In the genomic region with DNA sequence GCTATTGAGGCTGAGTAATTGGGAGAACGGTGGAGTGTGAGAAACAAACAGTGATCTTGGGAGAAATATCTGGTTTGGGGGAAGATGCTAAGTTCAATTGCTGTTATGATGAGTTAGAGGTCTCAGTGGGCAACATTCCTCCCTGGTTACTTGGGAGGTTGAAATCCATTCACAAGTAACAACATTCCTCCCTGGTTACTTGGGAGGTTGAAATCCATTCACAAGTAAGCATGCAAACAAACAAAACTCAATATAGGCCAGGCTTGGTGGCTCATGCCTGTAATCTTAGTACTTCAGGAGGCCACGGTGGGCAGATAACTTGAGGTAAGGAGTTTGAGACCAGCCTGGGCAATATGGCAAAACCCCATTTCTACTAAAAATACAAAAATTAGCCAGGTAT, we compare ENCODE assay signal across 25 cellular contexts. TPM values are rescaled to one million over a fixed set of nuclear protein-coding genes. Genes with fewer than 3 reads are reported as not detected.
"Had no signal": no experiment of that assay in that cellular context is flagged by ENCODE, and none has a peak within 500 bp of the region (broad histone marks: within the 10 kb centered on the region; RNA-seq: fewer than 3 reads in every experiment).

No MANE protein-coding gene starts in this region.

- H3K9me3 Mint-ChIP-seq: natural killer cell; neural crest cell; stimulated activated effector memory CD8-positive, alpha-beta T cell treated with anti-CD3 and anti-CD28 coated beads, Interleukin-12 subunit alpha, Interleukin-12 subunit beta, amount 100 ng/mL, for 72 hours; type B pancreatic cell had no signal

- H3K36me3 ChIP-seq: colonic mucosa, gastrocnemius medialis, heart right ventricle, pancreas, suprapubic skin, thyroid gland, uterus had no signal

- H3K4me3 Mint-ChIP-seq: mesothelial cell of epicardium; natural killer cell; neural crest cell; stimulated activated effector memory CD8-positive, alpha-beta T cell treated with anti-CD3 and anti-CD28 coated beads, Interleukin-12 subunit alpha, Interleukin-12 subunit beta, amount 100 ng/mL, for 72 hours; type B pancreatic cell had no signal

- H3K4me1 ChIP-seq: colonic mucosa, pancreas, suprapubic skin, thyroid gland, uterus had no signal

- H3K4me1 Mint-ChIP-seq: natural killer cell; stimulated activated effector memory CD8-positive, alpha-beta T cell treated with anti-CD3 and anti-CD28 coated beads, Interleukin-12 subunit alpha, Interleukin-12 subunit beta, amount 100 ng/mL, for 72 hours had no signal

- ATAC-seq: gastrocnemius medialis; left lobe of liver; natural killer cell; pancreas; stimulated activated effector memory CD8-positive, alpha-beta T cell treated with anti-CD3 and anti-CD28 coated beads, Interleukin-12 subunit alpha, Interleukin-12 subunit beta, amount 100 ng/mL, for 72 hours; stimulated activated naive CD8-positive, alpha-beta T cell treated with anti-CD3 and anti-CD28 coated beads, Interleukin-15, Interleukin-2, amounts not matched to agents 100 U/mL and 50 U/mL, for 24 hours had no signal

- H3K27me3 ChIP-seq: colonic mucosa, gastrocnemius medialis, pancreas, suprapubic skin, thyroid gland, uterus had no signal

- H3K4me3 ChIP-seq: colonic mucosa, gastrocnemius medialis, heart right ventricle, pancreas, suprapubic skin, thyroid gland, uterus had no signal

- DNase-seq: colonic mucosa; dermis blood vessel endothelial cell; erythroblast; gastrocnemius medialis; heart right ventricle; islet precursor cell; mammary epithelial cell; natural killer cell; pancreas; right cardiac atrium; stimulated activated CD4-positive, alpha-beta T cell treated with anti-CD3 and anti-CD28 coated beads, Interleukin-4, amount 100 ng/mL, for 1 hour; stimulated activated CD8-positive, alpha-beta memory T cell treated with anti-CD3 and anti-CD28 coated beads, Interleukin-4, amount 100 ng/mL, for 48 hours; stimulated activated naive CD8-positive, alpha-beta T cell treated with anti-CD3 and anti-CD28 coated beads, Interleukin-15, Interleukin-2, amounts not matched to agents 100 U/mL and 50 U/mL, for 24 hours; thyroid gland; uterus had no signal

- H3K9me3 ChIP-seq: colonic mucosa, gastrocnemius medialis, pancreas, suprapubic skin, thyroid gland, uterus had no signal

- H3K36me3 Mint-ChIP-seq: mesothelial cell of epicardium; natural killer cell; stimulated activated effector memory CD8-positive, alpha-beta T cell treated with anti-CD3 and anti-CD28 coated beads, Interleukin-12 subunit alpha, Interleukin-12 subunit beta, amount 100 ng/mL, for 72 hours; type B pancreatic cell had no signal

- H3K27ac ChIP-seq: colonic mucosa, gastrocnemius medialis, heart right ventricle, pancreas, suprapubic skin, thyroid gland, uterus had no signal

- H3K27ac Mint-ChIP-seq: mesothelial cell of epicardium; natural killer cell; progenitor cell of endocrine pancreas; stimulated activated effector memory CD8-positive, alpha-beta T cell treated with anti-CD3 and anti-CD28 coated beads, Interleukin-12 subunit alpha, Interleukin-12 subunit beta, amount 100 ng/mL, for 72 hours; type B pancreatic cell had no signal

RNA-seq across cellular contexts. Expression of a gene that starts 38.7 kb away (rescaled TPM):
- total RNA-seq: dermis blood vessel endothelial cell, endothelial cell of umbilical vein, heart right ventricle, lower leg skin, mammary epithelial cell, mesothelial cell of epicardium, myocyte, natural killer cell, neural crest cell, pancreas, progenitor cell of endocrine pancreas, right cardiac atrium, suprapubic skin, thyroid gland, uterus had no signal
- polyA plus RNA-seq: endothelial cell of umbilical vein, heart right ventricle, mammary epithelial cell, pancreas, right cardiac atrium had no signal
